9 cellular contexts compared by ENCODE assay signal in genomic region chr5:59798862-59799667, GRCh38.
DNase-seq lines count a peak whose midpoint lies in the region; ATAC-seq, FAIRE-seq and TF ChIP-seq lines count a peak whose summit lies in the region.
"Had no signal": no experiment of that assay in that cellular context is flagged by ENCODE, and none has a peak within 500 bp of the region (broad histone marks: within the 10 kb centered on the region; RNA-seq: fewer than 3 reads in every experiment).

No MANE protein-coding gene starts in this region.

- H3K36me3 Mint-ChIP-seq in activated naive CD4-positive, alpha-beta T cell treated with anti-CD3 and anti-CD28 coated beads, Interleukin-2, amount 50 U/mL, for 72 hours = no peaks in the 10 kb centered on the region
- H3K36me3 Mint-ChIP-seq: activated naive CD4-positive, alpha-beta T cell treated with anti-CD3 and anti-CD28 coated beads, Interleukin-2, amount 50 U/mL, for 24 hours had no signal

- H3K79me2 ChIP-seq in PC-3 (ENCODE audit: low read length) (no peaks in the 10 kb centered on the region), hepatocyte (no peaks in the 10 kb centered on the region)

- no peaks in the 10 kb centered on the region for H3K9me3 Mint-ChIP-seq in activated naive CD4-positive, alpha-beta T cell treated with anti-CD3 and anti-CD28 coated beads, Interleukin-2, amount 50 U/mL, for 72 hours
- H3K9me3 Mint-ChIP-seq: activated naive CD4-positive, alpha-beta T cell treated with anti-CD3 and anti-CD28 coated beads, Interleukin-2, amount 50 U/mL, for 24 hours had no signal

- H3K4me3 ChIP-seq in PC-3 (ENCODE audit: low read length) = peak overlapping the region; percentile 56
- H3K4me3 ChIP-seq in hepatocyte = no peak overlapping the region

- H4K20me1 ChIP-seq in PC-3 (ENCODE audit: low read length) (no peaks in the 10 kb centered on the region), hepatocyte (ENCODE audit: insufficient read depth, poor library complexity, severe bottlenecking) (no peaks in the 10 kb centered on the region)

- CTCF ChIA-PET in PC-3 (lab: Charles Lee) = interaction anchor here (0.6 kb wide), 1 partner anchor 813 kb away, joined by 5 read pairs; no protein-coding TSS in a partner anchor

- H3K4me1 ChIP-seq in PC-3 (ENCODE audit: insufficient read depth, low read length) = peaks cover 31% of the 10 kb centered on the region
- H3K4me1 ChIP-seq in hepatocyte (ENCODE audit: insufficient read depth) = peaks cover 11% of the 10 kb centered on the region

- H3K9ac ChIP-seq in PC-3 (ENCODE audit: low read length) = peak overlapping the region; percentile 96

- no peaks in the 10 kb centered on the region for H3K9me2 ChIP-seq in PC-3 (replicated peaks; ENCODE audit: low read length)
- H3K9me2 ChIP-seq in hepatocyte (replicated peaks; ENCODE audit: insufficient read depth) = no peaks in the 10 kb centered on the region

- H3F3A ChIP-seq in PC-3 (ENCODE audit: low read length, unreplicated experiment) = no peaks in the 10 kb centered on the region

- H3K9me3 ChIP-seq in PC-3 (ENCODE audit: low read length) (no peaks in the 10 kb centered on the region), hepatocyte (ENCODE audit: low read depth) (no peaks in the 10 kb centered on the region)

- no TSS peak for BruUV-seq in PC-3 (replicated peaks; lab: Mats Ljungman, UMichigan)

- no peak overlapping the region for H3K27ac Mint-ChIP-seq in activated naive CD4-positive, alpha-beta T cell treated with anti-CD3 and anti-CD28 coated beads, Interleukin-2, amount 50 U/mL, for 72 hours
- H3K27ac Mint-ChIP-seq: activated naive CD4-positive, alpha-beta T cell treated with anti-CD3 and anti-CD28 coated beads, Interleukin-2, amount 50 U/mL, for 24 hours had no signal

- WGBS in hepatocyte (ENCODE audit: low lambda C conversion rate, missing lambda C conversion rate) = 43% methylated on average over 5 of the region's 5 CpGs

- H3K4me2 ChIP-seq in PC-3 (ENCODE audit: low read length) = peak overlapping the region; percentile 83
- H3K4me2 ChIP-seq in hepatocyte = peak overlapping the region; percentile 60

- POLR2A ChIA-PET in PC-3 (lab: Charles Lee; ENCODE audit: unreplicated experiment) = no interaction called here

- intact Hi-C loops in PC-3 (cut with micrococcal nuclease) = loop anchor here (1.0 to 5.0 kb wide), 5 partner anchors 39 to 282 kb away; no protein-coding TSS in a partner anchor

- peak; percentile 51 to 58 for ATAC-seq in activated naive CD4-positive, alpha-beta T cell treated with anti-CD3 and anti-CD28 coated beads, Interleukin-2, amount 50 U/mL, for 72 hours
- ATAC-seq in HG02884 (IDR thresholded peaks at IDR 0.05; ENCODE audit: unreplicated experiment) (peak; percentile 82), PC-3 (peak; percentile 86)

- no peak overlapping the region for H2AFZ ChIP-seq in PC-3 (ENCODE audit: low read length)
- H2AFZ ChIP-seq in hepatocyte = no peak overlapping the region

- H3K27me3 ChIP-seq in PC-3 (ENCODE audit: low read length) (no peaks in the 10 kb centered on the region), hepatocyte (no peaks in the 10 kb centered on the region)

- H3K27ac ChIP-seq in PC-3 (ENCODE audit: low read length) (peak overlapping the region; percentile 99), hepatocyte (peak overlapping the region; percentile 43)

- DNase-seq in activated naive CD4-positive, alpha-beta T cell treated with anti-CD3 and anti-CD28 coated beads, Interleukin-2, amount 50 U/mL, for 72 hours (ENCODE audit: low spot score in 2 of 2) = no peak
- no peak for DNase-seq in activated naive CD4-positive, alpha-beta T cell treated with Interleukin-2 at 50 U/mL for 16 hours
- DNase-seq in PC-3 (peak; percentile 83), hepatocyte (ENCODE audit: low spot score) (peak; percentile 29), NCI-H1436 (lab: John Stamatoyannopoulos, UW) (no peak), urothelium cell line (ENCODE audit: low spot score) (no peak)
- no peak for DNase-seq in stimulated activated naive CD4-positive, alpha-beta T cell (lab: John Stamatoyannopoulos, UW)

- no peaks in the 10 kb centered on the region for H3K36me3 ChIP-seq in PC-3 (ENCODE audit: low read depth, low read length)
- no peaks in the 10 kb centered on the region for H3K36me3 ChIP-seq in hepatocyte (replicated peaks; ENCODE audit: insufficient read depth, low read depth)

- TF ChIP-seq CTCF in PC-3 (conservative IDR thresholded peaks at IDR 0.05; ENCODE audit: low read depth, low read length) (no peak), hepatocyte (IDR thresholded peaks at IDR 0.05; ENCODE audit: poor library complexity) (no peak)

- no peak for FAIRE-seq in urothelium cell line (lab: Jason Lieb, UNC)

Comparison
In these comparisons a context has a peak if more than half of its experiments do, and no peak if none do; other contexts are left out.
1. DNase-seq: peak in PC-3 (single experiment) and hepatocyte (single experiment); none in activated naive CD4-positive, alpha-beta T cell treated with anti-CD3 and anti-CD28 coated beads, Interleukin-2, amount 50 U/mL, for 72 hours (0 of 2), activated naive CD4-positive, alpha-beta T cell treated with Interleukin-2 at 50 U/mL for 16 hours (single experiment), NCI-H1436 (single experiment), stimulated activated naive CD4-positive, alpha-beta T cell (0 of 6) and urothelium cell line (single experiment).
2. Peak in every context shown above with its lines, with median percentiles within 50 percentile points of each other: ATAC-seq.